ENCODE assay signal across 11 cellular contexts in the genomic region with DNA sequence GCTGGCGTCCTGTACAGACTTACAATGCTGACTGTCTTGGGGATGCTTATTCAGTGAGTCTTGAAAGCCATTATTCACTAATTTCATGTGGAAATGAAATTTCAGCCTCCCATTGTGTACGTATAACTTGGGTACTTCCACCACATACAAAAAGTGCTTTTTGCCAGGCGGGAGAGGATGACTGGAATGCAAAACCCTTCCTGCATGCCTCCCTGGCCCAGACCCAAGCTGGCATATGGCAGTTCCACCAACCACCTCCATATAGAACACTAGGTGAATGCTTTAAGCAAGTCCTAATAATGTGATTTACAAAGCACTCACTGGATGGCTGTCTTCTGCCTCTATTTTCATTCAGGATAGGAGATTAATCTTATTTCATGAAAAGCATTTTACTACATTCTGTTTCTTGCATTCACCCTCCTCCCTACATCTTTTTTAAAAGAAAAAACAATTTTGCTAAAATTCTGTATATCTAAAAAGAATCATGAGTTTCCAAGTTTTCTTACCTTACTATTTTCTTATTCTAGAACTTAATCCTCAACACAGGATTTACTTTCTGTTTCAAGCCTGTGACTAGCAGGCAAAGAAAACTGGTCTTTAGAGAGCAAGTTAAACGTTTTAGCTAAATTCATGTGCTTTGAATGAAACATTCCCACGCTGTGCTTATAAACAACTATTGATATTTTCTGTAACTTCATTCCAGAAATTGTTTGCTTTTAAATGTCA.
A peak's percentile ranks its signal among the peaks of the same experiment; 100 is the strongest.
DNase-seq lines count a peak whose midpoint lies in the region; ATAC-seq, FAIRE-seq and TF ChIP-seq lines count a peak whose summit lies in the region.
"Had no signal": no experiment of that assay in that cellular context is flagged by ENCODE, and none has a peak within 500 bp of the region (broad histone marks: within the 10 kb centered on the region; RNA-seq: fewer than 3 reads in every experiment).

No MANE protein-coding gene starts in this region.

- H3K27ac ChIP-seq in heart right ventricle, result peak overlapping the region in 1 of 10 donors; percentile 28
- H3K27ac ChIP-seq in tibial nerve, result peak overlapping the region in 2 of 4 donors; percentile 56 to 65

- DNase-seq in heart right ventricle (no peak), left ventricle myocardium superior (no peak), SK-MEL-5 (ENCODE audit: low read depth, low spot score) (peak; percentile 32), fibroblast of the aortic adventitia (ENCODE audit: low read depth) (peak; percentile 7), tibial nerve (ENCODE audit: low spot score in 2 of 2) (no peak), D721Med (ENCODE audit: insufficient read length, low spot score) (no peak), T-helper 9 cell (no peak), NCI-H748 (lab: John Stamatoyannopoulos, UW; ENCODE audit: unreplicated experiment) (no peak)
- DNase-seq: NCI-H69, SHP77 treated with DMSO at 0.1 percent for 48 hours had no signal

- ATAC-seq in heart right ventricle, result no peak
- no peak for ATAC-seq in left ventricle myocardium superior

- no peak for FAIRE-seq in D721Med (lab: Jason Lieb, UNC)
- FAIRE-seq: urothelium cell line had no signal

- 56 to 66% methylated on average over 5 of the region's 5 CpGs for WGBS in heart right ventricle, 2 donors
- WGBS in tibial nerve, 2 donors, result 30 to 37% methylated on average over 5 of the region's 5 CpGs

- H3K4me1 ChIP-seq in heart right ventricle, result peaks cover 0 to 13% (median 5%) of the 10 kb centered on the region in 9 donors
- H3K4me1 ChIP-seq in tibial nerve, result peaks cover 0 to 14% (median 2%) of the 10 kb centered on the region in 4 donors

- H3K36me3 ChIP-seq in heart right ventricle, result no peaks in the 10 kb centered on the region
- H3K36me3 ChIP-seq in tibial nerve, result no peaks in the 10 kb centered on the region

- no peak for TF ChIP-seq POLR2A in tibial nerve (IDR thresholded peaks at IDR 0.05)

- no peak for TF ChIP-seq EP300 in tibial nerve (IDR thresholded peaks at IDR 0.05)

- intact Hi-C loops in heart right ventricle (cut with DNase I) (no loop called here), left ventricle myocardium superior (cut with micrococcal nuclease) (no loop called here)

- in situ Hi-C loops in SK-MEL-5 (cut with HindIII; ENCODE audit: low pct_unique_long_range_greater_than_20kb, low sequenced_read_pairs), result no loop called here

- H3K4me3 ChIP-seq in heart right ventricle (peak overlapping the region in 6 of 10 donors; percentile 9 to 22 (median 18)), fibroblast of the aortic adventitia (ENCODE audit: low read depth, low read length) (peak overlapping the region; percentile 32), tibial nerve (peak overlapping the region; percentile 2 to 28 (median 16))

- H3K9me3 ChIP-seq in heart right ventricle, result no peaks in the 10 kb centered on the region
- no peaks in the 10 kb centered on the region for H3K9me3 ChIP-seq in tibial nerve

- TF ChIP-seq CTCF in heart right ventricle (IDR thresholded peaks at IDR 0.05) (no peak), fibroblast of the aortic adventitia (IDR thresholded peaks at IDR 0.05; ENCODE audit: insufficient read depth, low read length) (no peak), tibial nerve (IDR thresholded peaks at IDR 0.05) (no peak), D721Med (IDR thresholded peaks at IDR 0.05; ENCODE audit: insufficient read depth, missing control alignments) (no peak)

- H3K27me3 ChIP-seq in heart right ventricle, result no peaks in the 10 kb centered on the region
- H3K27me3 ChIP-seq in tibial nerve, result no peaks in the 10 kb centered on the region

Comparison
In these comparisons a context has a peak if more than half of its experiments do, and no peak if none do; other contexts are left out.
1. DNase-seq: peak in SK-MEL-5 (single experiment) and fibroblast of the aortic adventitia (single experiment); none in heart right ventricle (0 of 2), left ventricle myocardium superior (single experiment), tibial nerve (0 of 2), D721Med (single experiment), T-helper 9 cell (single experiment) and NCI-H748 (single experiment).
2. Peak in every context shown above with its lines, with median percentiles within 50 percentile points of each other: H3K4me3 ChIP-seq.